In genomic region chr10:100562806-100563293, GRCh38 we compare ENCODE assay signal across 8 cellular contexts. TPM values are rescaled to one million over a fixed set of nuclear protein-coding genes. Genes with fewer than 3 reads are reported as not detected.
DNase-seq lines count a peak whose midpoint lies in the region; ATAC-seq and TF ChIP-seq lines count a peak whose summit lies in the region.

No MANE protein-coding gene starts in this region.

- H3K27ac ChIP-seq in dorsolateral prefrontal cortex: no peak overlapping the region

- H3K36me3 Mint-ChIP-seq in naive thymus-derived CD8-positive, alpha-beta T cell: peaks cover 0 to 10% (median 0%) of the 10 kb centered on the region in 3 donors

- peaks cover 12 to 59% (median 30%) of the 10 kb centered on the region in 5 donors for H3K27me3 Mint-ChIP-seq in naive thymus-derived CD8-positive, alpha-beta T cell

- H3K4me1 Mint-ChIP-seq in naive thymus-derived CD8-positive, alpha-beta T cell: peaks cover 0 to 20% (median 14%) of the 10 kb centered on the region in 4 donors

- H3K27me3 ChIP-seq in dorsolateral prefrontal cortex: peaks cover 0 to 53% (median 14%) of the 10 kb centered on the region in 45 donors

- H3K4me3 ChIP-seq in dorsolateral prefrontal cortex: peak overlapping the region in 56 of 59 donors; percentile 5 to 59 (median 40)

- POLR2A ChIA-PET in naive thymus-derived CD8-positive, alpha-beta T cell (lab: Charles Lee): interaction anchor here (0.6 to 2.0 kb wide), 2 partner anchors 181 to 392 kb away, joined by 4 to 7 read pairs; no protein-coding TSS in a partner anchor

- peak overlapping the region in 1 of 10 donors; percentile 73 for H3K27ac Mint-ChIP-seq in naive thymus-derived CD8-positive, alpha-beta T cell

- no peaks in the 10 kb centered on the region for H3K9me3 Mint-ChIP-seq in naive thymus-derived CD8-positive, alpha-beta T cell

- DNase-seq in AG20443 (ENCODE audit: low spot score): peak; percentile 81
- DNase-seq in GM10266 (ENCODE audit: extremely low spot score): peak; percentile 55
- DNase-seq in OCI-M1 (lab: John Stamatoyannopoulos, UW): peak; percentile 73
- DNase-seq in dorsolateral prefrontal cortex: peak in 7 of 10 donors; percentile 5 to 68 (median 54)
- peak in 4 of 10 donors; percentile 9 to 22 (median 21) for DNase-seq in naive thymus-derived CD8-positive, alpha-beta T cell
- DNase-seq in central memory CD4-positive, alpha-beta T cell: no peak
- no peak for DNase-seq in DMS79 (lab: John Stamatoyannopoulos, UW)

- ATAC-seq in naive thymus-derived CD8-positive, alpha-beta T cell: peak in 1 of 2 donors; percentile 10
- no peak for ATAC-seq in HG03025 (IDR thresholded peaks at IDR 0.05; ENCODE audit: low FRiP score, unreplicated experiment)

- peak overlapping the region; percentile 50 to 80 (median 69) for H3K4me3 Mint-ChIP-seq in naive thymus-derived CD8-positive, alpha-beta T cell

- TF ChIP-seq CTCF in GM10266 (IDR thresholded peaks at IDR 0.05; ENCODE audit: control insufficient read depth, insufficient read depth, low read depth, missing control alignments) (no peak), dorsolateral prefrontal cortex (IDR thresholded peaks at IDR 0.05 in 54 of 56, conservative IDR thresholded peaks at IDR 0.05 in 2 of 56; ENCODE audit: low read depth in 1 of 56, partially characterized antibody in 56 of 56) (peak in 39 of 56 donors; percentile 10 to 58 (median 31))

- intact Hi-C loops in dorsolateral prefrontal cortex (cut with DNase I): loop anchor here (2.0 to 10.0 kb wide), 3 partner anchors 180 to 452 kb away; no protein-coding TSS in a partner anchor

RNA-seq across cellular contexts. Expression of gene HIF1AN, which starts 27.1 kb away (rescaled TPM):
- total RNA-seq in dorsolateral prefrontal cortex: 10 to 100 TPM; 35.0 to 59.4 (median 48.3) TPM
- 10 to 100 TPM; 63.5 to 65.3 TPM for total RNA-seq in naive thymus-derived CD8-positive, alpha-beta T cell
- 10 to 100 TPM; 24.7 to 28.6 (median 26.9) TPM for polyA plus RNA-seq in naive thymus-derived CD8-positive, alpha-beta T cell

RNA-seq across cellular contexts. Expression of gene NDUFB8, which starts 33.2 kb away (rescaled TPM):
- total RNA-seq in dorsolateral prefrontal cortex: 100 to 1,000 TPM; 219 to 414 (median 337) TPM
- 100 to 1,000 TPM; 170 to 184 TPM for total RNA-seq in naive thymus-derived CD8-positive, alpha-beta T cell
- polyA plus RNA-seq in naive thymus-derived CD8-positive, alpha-beta T cell: 100 to 1,000 TPM; 520 to 585 (median 556) TPM

RNA-seq across cellular contexts. Expression of gene SEC31B, which starts 43.2 kb away (rescaled TPM):
- total RNA-seq in dorsolateral prefrontal cortex: 10 to 100 TPM; 20.7 to 67.7 (median 39.6) TPM
- 10 to 100 TPM; 60.1 to 61.7 TPM for total RNA-seq in naive thymus-derived CD8-positive, alpha-beta T cell
- polyA plus RNA-seq in naive thymus-derived CD8-positive, alpha-beta T cell: 1 to 10 TPM in 2 of 3 donors, under 1 TPM in 1; 0.98 to 2.3 (median 2.0) TPM

Comparison
In these comparisons a context has a peak if more than half of its experiments do, and no peak if none do; other contexts are left out.
1. DNase-seq: peak in AG20443 (single experiment), GM10266 (single experiment), OCI-M1 (single experiment) and dorsolateral prefrontal cortex (7 of 10); none in central memory CD4-positive, alpha-beta T cell (single experiment) and DMS79 (single experiment).